ENCODE assay signal across 13 cellular contexts in genomic region chr1:45348020-45348419, GRCh38. TPM values are rescaled to one million over a fixed set of nuclear protein-coding genes. Genes with fewer than 3 reads are reported as not detected.
DNase-seq lines count a peak whose midpoint lies in the region; ATAC-seq and TF ChIP-seq lines count a peak whose summit lies in the region.
"Had no signal": no experiment of that assay in that cellular context is flagged by ENCODE, and none has a peak within 500 bp of the region (broad histone marks: within the 10 kb centered on the region; RNA-seq: fewer than 3 reads in every experiment).

No MANE protein-coding gene starts in this region.

- H3K79me2 ChIP-seq in PC-9 (ENCODE audit: low read depth) = no peaks in the 10 kb centered on the region
- H3K79me2 ChIP-seq in parathyroid adenoma = no peaks in the 10 kb centered on the region

- DNase-seq in AG10803 (ENCODE audit: low read depth) (peak; percentile 22), PC-9 (peak; percentile 39 to 53), epithelial cell of prostate (ENCODE audit: low read depth, low spot score) (no peak), colonic mucosa (no peak)
- DNase-seq: NCI-H2107; OCI-M1; stimulated activated naive CD4-positive, alpha-beta T cell had no signal

- H3K9me2 ChIP-seq in PC-9 (ENCODE audit: insufficient read depth) = no peaks in the 10 kb centered on the region

- no peak overlapping the region for H3K4me3 ChIP-seq in AG10803 (ENCODE audit: low read length)
- H3K4me3 ChIP-seq in PC-9 = no peak overlapping the region
- H3K4me3 ChIP-seq in parathyroid adenoma (ENCODE audit: low read depth, low read length) = no peak overlapping the region
- no peak overlapping the region for H3K4me3 ChIP-seq in colonic mucosa
- H3K4me3 ChIP-seq: coronary artery had no signal

- H2AFZ ChIP-seq in PC-9 (no peak overlapping the region), parathyroid adenoma (peak overlapping the region; percentile 83)

- H3K27ac ChIP-seq in PC-9 = peak overlapping the region; percentile 4; the same call in 1 of the 2 replicates
- peak overlapping the region; percentile 85 for H3K27ac ChIP-seq in epithelial cell of prostate
- H3K27ac ChIP-seq in parathyroid adenoma = peak overlapping the region; percentile 94
- no peak overlapping the region for H3K27ac ChIP-seq in colonic mucosa

- H3K9me3 ChIP-seq in PC-9 (ENCODE audit: insufficient read depth, low read depth) (no peaks in the 10 kb centered on the region), parathyroid adenoma (ENCODE audit: control insufficient read depth, low read length) (no peaks in the 10 kb centered on the region), colonic mucosa (no peaks in the 10 kb centered on the region)

- TF ChIP-seq CTCF in AG10803 (conservative IDR thresholded peaks at IDR 0.05; ENCODE audit: low read length) = no peak
- no peak for TF ChIP-seq CTCF in PC-9 (conservative IDR thresholded peaks at IDR 0.05)
- no peak for TF ChIP-seq CTCF in parathyroid adenoma (IDR thresholded peaks at IDR 0.05)
- TF ChIP-seq CTCF in colonic mucosa (IDR thresholded peaks at IDR 0.05) = no peak

- no peak for ATAC-seq in GM18867 (IDR thresholded peaks at IDR 0.05; ENCODE audit: unreplicated experiment)
- ATAC-seq in GM18870 (IDR thresholded peaks at IDR 0.05; ENCODE audit: unreplicated experiment) = no peak
- ATAC-seq in GM21717 (IDR thresholded peaks at IDR 0.05; ENCODE audit: unreplicated experiment) = no peak

- no TSS peak for BruUV-seq in PC-9 (replicated peaks; lab: Mats Ljungman, UMichigan)

- intact Hi-C loops in PC-9 (cut with micrococcal nuclease; ENCODE audit: unreplicated experiment) = loop anchor here (1.0 kb wide), 1 partner anchor 8 kb away; the partner anchor contains the start of genes MUTYH and TOE1
- intact Hi-C loops in colonic mucosa (cut with DNase I) = loop anchor here (10.0 kb wide), 1 partner anchor 217 kb away; no protein-coding TSS in a partner anchor

- no peak overlapping the region for H3K9ac ChIP-seq in parathyroid adenoma
- H3K9ac ChIP-seq in colonic mucosa (ENCODE audit: low read depth in 2 of 2, low read length in 2 of 2) = no peak overlapping the region

- H3K27me3 ChIP-seq in PC-9 (ENCODE audit: insufficient read depth, low read depth) (no peaks in the 10 kb centered on the region), parathyroid adenoma (ENCODE audit: control insufficient read depth, insufficient read depth, low read length) (no peaks in the 10 kb centered on the region), colonic mucosa (no peaks in the 10 kb centered on the region)

- peaks cover 22% of the 10 kb centered on the region for H3K4me1 ChIP-seq in PC-9 (replicated peaks; ENCODE audit: insufficient read depth)
- peaks cover 26% of the 10 kb centered on the region for H3K4me1 ChIP-seq in parathyroid adenoma
- H3K4me1 ChIP-seq in colonic mucosa = no peaks in the 10 kb centered on the region

- H3K36me3 ChIP-seq in PC-9 (ENCODE audit: low read depth) = 0 out of 2 replicates have a peak, but pooled peaks cover 4% of the 10 kb centered on the region
- H3K36me3 ChIP-seq in parathyroid adenoma (ENCODE audit: control insufficient read depth, insufficient read depth, low read length) = no peaks in the 10 kb centered on the region
- no peaks in the 10 kb centered on the region for H3K36me3 ChIP-seq in colonic mucosa

- CTCF ChIA-PET in PC-9 (lab: Charles Lee) = interaction anchor here (0.8 to 1.7 kb wide), 5 partner anchors 8 to 145 kb away, joined by 4 to 19 read pairs (median 4); partner anchors contain the start of genes MUTYH and TOE1

- H3F3A ChIP-seq in PC-9 (ENCODE audit: insufficient read depth, low read depth) = peaks cover 20% of the 10 kb centered on the region; the same call in 1 of the 2 replicates

- no peaks in the 10 kb centered on the region for H4K20me1 ChIP-seq in PC-9 (ENCODE audit: insufficient read depth)

- H3K4me2 ChIP-seq in PC-9 (peak overlapping the region; percentile 3; the same call in 1 of the 2 replicates), parathyroid adenoma (ENCODE audit: low read length) (peak overlapping the region; percentile 22)

- POLR2A ChIA-PET in PC-9 (lab: Charles Lee; ENCODE audit: unreplicated experiment) = interaction anchor here (0.6 to 1.7 kb wide), 12 partner anchors 8 to 1315 kb away, joined by 3 to 19 read pairs (median 4); partner anchors contain the start of genes EIF2B3, MUTYH, TESK2 and TOE1

RNA-seq across cellular contexts. Expression of gene MUTYH, which starts 7.8 kb away (rescaled TPM):
- total RNA-seq in PC-9 (2021) (52.4 and 53.2 TPM in 2 replicates), colonic mucosa (10 to 100 TPM; 17.0 to 65.0 TPM)

RNA-seq across cellular contexts. Expression of gene TOE1, which starts 8.1 kb away (rescaled TPM):
- total RNA-seq in PC-9 (2021) (14.5 and 20.4 TPM in 2 replicates), colonic mucosa (10 to 100 TPM; 10.1 to 20.5 TPM)

RNA-seq across cellular contexts. Expression of gene HPDL, which starts 21.3 kb away (rescaled TPM):
- total RNA-seq in PC-9 (2021) (10.4 and 12.7 TPM in 2 replicates), colonic mucosa (10 to 100 TPM in 1 of 2 donors, 1 to 10 TPM in 1; 4.3 to 29.3 TPM)
- total RNA-seq: mononuclear cell had no signal

Comparison
In these comparisons a context has a peak if more than half of its experiments do, and no peak if none do; other contexts are left out.
1. DNase-seq: peak in AG10803 (single experiment) and PC-9 (2 of 2); none in epithelial cell of prostate (single experiment) and colonic mucosa (single experiment).